In the genomic region with DNA sequence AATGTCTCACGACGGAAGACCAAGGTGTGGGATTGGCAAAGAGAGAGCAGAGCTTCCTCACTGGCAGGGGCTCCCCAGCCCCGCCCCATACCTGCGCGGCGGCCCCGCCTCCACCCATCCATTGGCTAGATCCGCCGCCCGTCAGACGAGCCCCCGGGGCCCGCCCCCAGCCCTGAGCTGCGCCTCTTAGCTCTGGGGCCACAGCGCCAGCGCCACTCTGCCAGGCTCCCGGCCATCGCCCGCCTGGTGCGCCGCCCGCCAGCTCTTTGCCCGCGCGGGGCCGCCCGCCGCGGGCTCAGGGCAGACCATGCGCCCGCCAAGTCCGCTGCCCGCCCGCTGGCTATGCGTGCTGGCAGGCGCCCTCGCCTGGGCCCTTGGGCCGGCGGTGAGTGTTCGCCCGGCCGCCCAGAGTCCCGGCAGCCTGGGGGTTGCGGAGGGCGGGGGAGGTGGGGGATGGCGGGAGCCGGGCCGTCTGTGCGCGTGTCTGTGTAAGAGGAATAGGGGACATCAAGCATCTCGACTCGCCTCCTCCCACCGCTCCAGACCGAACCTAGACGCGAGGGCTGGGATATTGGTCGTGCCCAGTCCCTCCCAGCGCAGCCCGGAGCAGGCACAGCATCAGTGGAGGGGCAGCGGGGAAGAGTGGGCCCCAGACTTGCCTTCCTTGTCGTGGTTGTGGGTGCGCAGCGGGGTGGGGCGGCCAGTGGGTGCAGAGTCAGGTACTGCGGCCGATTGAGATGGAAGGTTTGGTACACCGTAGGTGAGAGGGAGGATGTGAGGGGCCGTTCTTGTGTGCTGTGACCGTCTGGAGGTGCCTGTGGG, we compare ENCODE assay signal across 8 cellular contexts. TPM values are rescaled to one million over a fixed set of nuclear protein-coding genes. Genes with fewer than 3 reads are reported as not detected.
DNase-seq lines count a peak whose midpoint lies in the region; ATAC-seq and TF ChIP-seq lines count a peak whose summit lies in the region.

A gene with protein sequence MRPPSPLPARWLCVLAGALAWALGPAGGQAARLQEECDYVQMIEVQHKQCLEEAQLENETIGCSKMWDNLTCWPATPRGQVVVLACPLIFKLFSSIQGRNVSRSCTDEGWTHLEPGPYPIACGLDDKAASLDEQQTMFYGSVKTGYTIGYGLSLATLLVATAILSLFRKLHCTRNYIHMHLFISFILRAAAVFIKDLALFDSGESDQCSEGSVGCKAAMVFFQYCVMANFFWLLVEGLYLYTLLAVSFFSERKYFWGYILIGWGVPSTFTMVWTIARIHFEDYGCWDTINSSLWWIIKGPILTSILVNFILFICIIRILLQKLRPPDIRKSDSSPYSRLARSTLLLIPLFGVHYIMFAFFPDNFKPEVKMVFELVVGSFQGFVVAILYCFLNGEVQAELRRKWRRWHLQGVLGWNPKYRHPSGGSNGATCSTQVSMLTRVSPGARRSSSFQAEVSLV (plus strand): TSS at position 215 of the 822 bp plus-strand sequence. CDS start 93 bp downstream, at position 308.

- peaks cover 22% of the 10 kb centered on the region for H3K4me1 Mint-ChIP-seq in mesothelial cell of epicardium

- peaks cover 64% of the 10 kb centered on the region for H3K27me3 Mint-ChIP-seq in mesothelial cell of epicardium (ENCODE audit: low read depth)

- H3K9me3 Mint-ChIP-seq in mesothelial cell of epicardium = no peaks in the 10 kb centered on the region

- DNase-seq in AG08396 (ENCODE audit: low spot score) (peak; percentile 49), NCI-H524 (lab: John Stamatoyannopoulos, UW) (peak; percentile 67 to 78), mesothelial cell of epicardium (ENCODE audit: low spot score in 2 of 2, unreplicated experiment in 2 of 2) (peak; percentile 68 to 92)
- DNase-seq in activated CD8-positive, alpha-beta memory T cell treated with anti-CD3 and anti-CD28 coated beads for 1 hour (ENCODE audit: extremely low read depth in 1 of 2, low read depth in 1 of 2) = peak; percentile 83 to 91
- DNase-seq in effector CD8-positive, alpha-beta T cell (lab: John Stamatoyannopoulos, UW) = peak; percentile 89
- DNase-seq in stimulated activated CD8-positive, alpha-beta memory T cell treated with anti-CD3 and anti-CD28 coated beads, Interleukin-15, amount 100 ng/mL, for 4 hours (ENCODE audit: low read depth in 2 of 2) = peak; percentile 81 to 82

- H3K27ac Mint-ChIP-seq in mesothelial cell of epicardium = peak within 1 kb of the TSS; percentile 60

- TF ChIP-seq CTCF in mesothelial cell of epicardium (IDR thresholded peaks at IDR 0.05; ENCODE audit: unreplicated experiment) = no peak

- ATAC-seq in GM18909 (IDR thresholded peaks at IDR 0.05; ENCODE audit: poor library complexity, unreplicated experiment) (peak; percentile 96), HG03175 (IDR thresholded peaks at IDR 0.05; ENCODE audit: unreplicated experiment) (peak; percentile 93)

- H3K4me3 Mint-ChIP-seq in mesothelial cell of epicardium = peak within 1 kb of the TSS; percentile 73

- H3K36me3 Mint-ChIP-seq in mesothelial cell of epicardium = no peaks in the 10 kb centered on the region

RNA-seq across cellular contexts. Expression of the gene that starts here (rescaled TPM):
- total RNA-seq in mesothelial cell of epicardium = 2.1 to 2.8 TPM (median 2.3 TPM) in 3 replicates

Comparison
In these comparisons a context has a peak if more than half of its experiments do, and no peak if none do; other contexts are left out.
1. Peak in every context shown above with its lines: DNase-seq and ATAC-seq.